ENCODE assay signal across 8 cellular contexts in genomic region chr17:45147102-45147580, GRCh38. TPM values are rescaled to one million over a fixed set of nuclear protein-coding genes. Genes with fewer than 3 reads are reported as not detected.
DNase-seq lines count a peak whose midpoint lies in the region; ATAC-seq and TF ChIP-seq lines count a peak whose summit lies in the region.

No MANE protein-coding gene starts in this region.

- no peaks in the 10 kb centered on the region for H3K36me3 ChIP-seq in endodermal cell (ENCODE audit: control insufficient read depth, insufficient read depth, low read length)
- no peaks in the 10 kb centered on the region for H3K36me3 ChIP-seq in mucosa of rectum (ENCODE audit: control insufficient read depth in 2 of 2, insufficient read depth in 2 of 2, low read length in 2 of 2)
- no peaks in the 10 kb centered on the region for H3K36me3 ChIP-seq in aorta (ENCODE audit: control insufficient read depth in 1 of 2, insufficient read depth in 2 of 2, low read length in 1 of 2)

- TF ChIP-seq CTCF in endodermal cell (conservative IDR thresholded peaks at IDR 0.05) = no peak

- H3K9me3 Mint-ChIP-seq in activated naive CD4-positive, alpha-beta T cell treated with anti-CD3 and anti-CD28 coated beads for 36 hours = no peaks in the 10 kb centered on the region
- H3K9me3 Mint-ChIP-seq in T-cell (no peaks in the 10 kb centered on the region), endodermal cell (no peaks in the 10 kb centered on the region)

- H3K36me3 Mint-ChIP-seq in activated naive CD4-positive, alpha-beta T cell treated with anti-CD3 and anti-CD28 coated beads for 36 hours (ENCODE audit: low read depth) = peaks cover 17% of the 10 kb centered on the region
- no peaks in the 10 kb centered on the region for H3K36me3 Mint-ChIP-seq in T-cell
- H3K36me3 Mint-ChIP-seq in endodermal cell (ENCODE audit: low read depth) = no peaks in the 10 kb centered on the region

- H3K27me3 ChIP-seq in endodermal cell (ENCODE audit: control insufficient read depth, insufficient read depth, low read length, poor library complexity, severe bottlenecking) (no peaks in the 10 kb centered on the region), mucosa of rectum (ENCODE audit: control insufficient read depth in 2 of 2, insufficient read depth in 2 of 2, low read length in 2 of 2) (no peaks in the 10 kb centered on the region), aorta (ENCODE audit: control insufficient read depth in 1 of 2, insufficient read depth in 2 of 2, low read length in 1 of 2) (peaks cover 0 to 2% of the 10 kb centered on the region in 2 donors)

- no peaks in the 10 kb centered on the region for H3K9me3 ChIP-seq in endodermal cell (ENCODE audit: control insufficient read depth, low read length)
- no peaks in the 10 kb centered on the region for H3K9me3 ChIP-seq in mucosa of rectum (ENCODE audit: control insufficient read depth in 2 of 2, low read length in 2 of 2)
- H3K9me3 ChIP-seq in aorta (ENCODE audit: control insufficient read depth, low read length) = no peaks in the 10 kb centered on the region

- WGBS in endodermal cell (ENCODE audit: insufficient coverage in 1 of 2, insufficient read length in 1 of 2), 2 experiments = 10 to 35% methylated on average over 9 to 22 of the region's 24 CpGs
- 2 to 3% methylated on average over 20 to 24 of the region's 24 CpGs for WGBS in aorta, 2 donors

- H3K4me1 Mint-ChIP-seq in activated naive CD4-positive, alpha-beta T cell treated with anti-CD3 and anti-CD28 coated beads for 36 hours (ENCODE audit: low read depth) = peaks cover 46% of the 10 kb centered on the region
- peaks cover 59 to 73% (median 61%) of the 10 kb centered on the region in 3 donors for H3K4me1 Mint-ChIP-seq in T-cell
- peaks cover 39% of the 10 kb centered on the region for H3K4me1 Mint-ChIP-seq in endodermal cell

- ATAC-seq in T-cell (replicated peaks in 1 of 4) (peak; percentile 2 to 4 (median 4)), aorta (ENCODE audit: low FRiP score) (peak; percentile 7)

- intact Hi-C loops in activated naive CD4-positive, alpha-beta T cell treated with anti-CD3 and anti-CD28 coated beads for 36 hours (cut with micrococcal nuclease) = no loop called here
- intact Hi-C loops in aorta (cut with DNase I) = loop anchor here in 1 of 2 donors (10.0 kb wide), 1 partner anchor 168 kb away; the partner anchor contains the start of gene MAP3K14

- H3K9ac ChIP-seq in endodermal cell (ENCODE audit: extremely low read depth, low read length, poor library complexity, severe bottlenecking) = peak overlapping the region; percentile 98
- H3K9ac ChIP-seq in mucosa of rectum (ENCODE audit: low read depth in 1 of 2, low read length in 2 of 2) = peak overlapping the region; percentile 90

- H3K27ac ChIP-seq in endodermal cell (ENCODE audit: low read depth, low read length) = peak overlapping the region; percentile 98
- peak overlapping the region; percentile 98 for H3K27ac ChIP-seq in mucosa of rectum (ENCODE audit: low read depth in 2 of 2, low read length in 2 of 2)
- peak overlapping the region; percentile 78 to 85 for H3K27ac ChIP-seq in aorta (ENCODE audit: low read depth in 1 of 2, low read length in 2 of 2)

- POLR2A ChIA-PET in T-cell (lab: Charles Lee) = interaction anchor here (1.8 to 4.3 kb wide), 3 partner anchors 12 to 14 kb away, joined by 3 to 45 read pairs (median 28); partner anchors contain the start of genes HEXIM2 (in 2 of the 2) and ACBD4 (in 1 of the 2)

- H3K4me1 ChIP-seq in endodermal cell (ENCODE audit: control insufficient read depth, insufficient read depth, low read length) = peaks cover 19% of the 10 kb centered on the region
- peaks cover 35 to 44% of the 10 kb centered on the region in 2 donors for H3K4me1 ChIP-seq in mucosa of rectum (ENCODE audit: control insufficient read depth in 2 of 2, insufficient read depth in 2 of 2, low read length in 2 of 2)
- H3K4me1 ChIP-seq in aorta (ENCODE audit: control insufficient read depth in 1 of 2, insufficient read depth in 2 of 2, low read length in 2 of 2) = peaks cover 0 to 2% of the 10 kb centered on the region in 2 donors

- peak overlapping the region; percentile 100 for H3K27ac Mint-ChIP-seq in activated naive CD4-positive, alpha-beta T cell treated with anti-CD3 and anti-CD28 coated beads for 36 hours
- H3K27ac Mint-ChIP-seq in T-cell (peak overlapping the region; percentile 99 to 100), endodermal cell (peak overlapping the region; percentile 100)

- peak overlapping the region; percentile 97 for H3K4me3 Mint-ChIP-seq in activated naive CD4-positive, alpha-beta T cell treated with anti-CD3 and anti-CD28 coated beads for 36 hours
- H3K4me3 Mint-ChIP-seq in T-cell (peak overlapping the region; percentile 93 to 100 (median 97)), endodermal cell (peak overlapping the region; percentile 96)

- peak overlapping the region; percentile 98 for H3K4me3 ChIP-seq in endodermal cell (ENCODE audit: low read length)
- H3K4me3 ChIP-seq in mucosa of rectum (ENCODE audit: low read length in 2 of 2) = peak overlapping the region; percentile 90 to 95
- H3K4me3 ChIP-seq in aorta (ENCODE audit: low read length in 2 of 2) = peak overlapping the region; percentile 49 to 83

- CTCF ChIA-PET in activated naive CD4-positive, alpha-beta T cell treated with anti-CD3 and anti-CD28 coated beads for 36 hours (lab: Charles Lee) = interaction anchor here (6.3 to 16.6 kb wide), 2 partner anchors 11 to 51 kb away, joined by 82 to 252 read pairs; partner anchors contain the start of genes ACBD4 and PLCD3
- CTCF ChIA-PET in T-cell (lab: Charles Lee) = interaction anchor here (4.5 to 7.3 kb wide), 3 partner anchors 11 to 14 kb away, joined by 33 to 277 read pairs (median 121); partner anchors contain the start of genes ACBD4 (in 2 of the 2) and HEXIM2 (in 1 of the 2)

- no peaks in the 10 kb centered on the region for H3K27me3 Mint-ChIP-seq in activated naive CD4-positive, alpha-beta T cell treated with anti-CD3 and anti-CD28 coated beads for 36 hours (ENCODE audit: low read depth)
- H3K27me3 Mint-ChIP-seq in T-cell = peaks cover 0 to 2% of the 10 kb centered on the region in 2 donors
- no peaks in the 10 kb centered on the region for H3K27me3 Mint-ChIP-seq in endodermal cell (ENCODE audit: insufficient read depth)

- peak; percentile 79 for DNase-seq in activated naive CD4-positive, alpha-beta T cell treated with anti-CD3 and anti-CD28 coated beads for 36 hours
- DNase-seq in activated naive CD4-positive, alpha-beta T cell treated with anti-CD3 and anti-CD28 coated beads, Interleukin-2, amount 50 U/mL, for 16 hours = no peak
- peak; percentile 83 to 93 for DNase-seq in Kasumi-1 (lab: John Stamatoyannopoulos, UW)
- DNase-seq in T-cell = peak in 18 of 34 experiments; percentile 43 to 71 (median 64)
- no peak for DNase-seq in endodermal cell
- peak in 1 of 2 donors; percentile 86 for DNase-seq in aorta
- no peak for DNase-seq in NAMALWA (ENCODE audit: low spot score)

RNA-seq across cellular contexts. Expression of gene HEXIM1, which starts 1.1 kb away (rescaled TPM):
- 10 to 100 TPM; 24.3 to 24.7 TPM for total RNA-seq in activated naive CD4-positive, alpha-beta T cell treated with anti-CD3 and anti-CD28 coated beads for 36 hours
- total RNA-seq in T-cell (10 to 100 TPM; 32.3 to 55.9 (median 34.5) TPM), endodermal cell (10 to 100 TPM; 37.0 to 39.2 TPM), aorta (10 to 100 TPM; 48.7 to 64.0 TPM)
- polyA plus RNA-seq in endodermal cell (2013, experiment 1 of 2) = 20.1 TPM
- polyA plus RNA-seq in endodermal cell (2013, experiment 2 of 2) = 19.4 TPM
- polyA plus RNA-seq in aorta = 10 to 100 TPM; 40.8 to 62.6 TPM

RNA-seq across cellular contexts. Expression of gene ACBD4, which starts 11.7 kb away (rescaled TPM):
- 10 to 100 TPM; 12.3 to 12.7 TPM for total RNA-seq in activated naive CD4-positive, alpha-beta T cell treated with anti-CD3 and anti-CD28 coated beads for 36 hours
- 10 to 100 TPM; 28.4 to 48.5 (median 38.9) TPM for total RNA-seq in T-cell
- 10 to 100 TPM; 17.4 to 19.5 TPM for total RNA-seq in endodermal cell
- 6.8 TPM for polyA plus RNA-seq in endodermal cell (2013, experiment 1 of 2)
- 6.0 TPM for polyA plus RNA-seq in endodermal cell (2013, experiment 2 of 2)
- total RNA-seq in aorta = 10 to 100 TPM; 16.1 to 23.4 TPM
- polyA plus RNA-seq in aorta = 10 to 100 TPM; 68.6 to 69.7 TPM

RNA-seq across cellular contexts. Expression of gene HEXIM2, which starts 14.5 kb away (rescaled TPM):
- total RNA-seq in activated naive CD4-positive, alpha-beta T cell treated with anti-CD3 and anti-CD28 coated beads for 36 hours = 1 to 10 TPM; 3.5 TPM
- 1 to 10 TPM; 2.0 to 5.8 (median 3.3) TPM for total RNA-seq in T-cell
- total RNA-seq in endodermal cell = 10 to 100 TPM; 12.9 to 13.1 TPM
- polyA plus RNA-seq in endodermal cell (2013, experiment 1 of 2) = 8.6 TPM
- 7.7 TPM for polyA plus RNA-seq in endodermal cell (2013, experiment 2 of 2)
- total RNA-seq in aorta = 1 to 10 TPM; 2.7 to 6.0 TPM
- 1 to 10 TPM; 4.4 to 10.0 TPM for polyA plus RNA-seq in aorta

RNA-seq across cellular contexts. Expression of gene PLCD3, which starts 14.8 kb away (rescaled TPM):
- total RNA-seq in activated naive CD4-positive, alpha-beta T cell treated with anti-CD3 and anti-CD28 coated beads for 36 hours = 1 to 10 TPM; 2.4 TPM
- total RNA-seq in T-cell = 1 to 10 TPM; 3.1 to 9.9 (median 4.8) TPM
- total RNA-seq in endodermal cell = 10 to 100 TPM; 34.8 to 42.9 TPM
- 16.1 TPM for polyA plus RNA-seq in endodermal cell (2013, experiment 1 of 2)
- polyA plus RNA-seq in endodermal cell (2013, experiment 2 of 2) = 20.9 TPM
- 10 to 100 TPM; 94.6 to 97.4 TPM for total RNA-seq in aorta
- 10 to 100 TPM; 22.8 to 93.8 TPM for polyA plus RNA-seq in aorta

Comparison
In these comparisons a context has a peak if more than half of its experiments do, and no peak if none do; other contexts are left out.
1. DNase-seq: peak in activated naive CD4-positive, alpha-beta T cell treated with anti-CD3 and anti-CD28 coated beads for 36 hours (single experiment), Kasumi-1 (2 of 2) and T-cell (18 of 34); none in activated naive CD4-positive, alpha-beta T cell treated with anti-CD3 and anti-CD28 coated beads, Interleukin-2, amount 50 U/mL, for 16 hours (single experiment), endodermal cell (single experiment) and NAMALWA (single experiment).
2. Peak in every context shown above with its lines, with median percentiles within 50 percentile points of each other: H3K27ac Mint-ChIP-seq, H3K4me3 Mint-ChIP-seq, H3K27ac ChIP-seq and H3K4me3 ChIP-seq.